ENCODE assay signal across 20 cellular contexts in the genomic region with DNA sequence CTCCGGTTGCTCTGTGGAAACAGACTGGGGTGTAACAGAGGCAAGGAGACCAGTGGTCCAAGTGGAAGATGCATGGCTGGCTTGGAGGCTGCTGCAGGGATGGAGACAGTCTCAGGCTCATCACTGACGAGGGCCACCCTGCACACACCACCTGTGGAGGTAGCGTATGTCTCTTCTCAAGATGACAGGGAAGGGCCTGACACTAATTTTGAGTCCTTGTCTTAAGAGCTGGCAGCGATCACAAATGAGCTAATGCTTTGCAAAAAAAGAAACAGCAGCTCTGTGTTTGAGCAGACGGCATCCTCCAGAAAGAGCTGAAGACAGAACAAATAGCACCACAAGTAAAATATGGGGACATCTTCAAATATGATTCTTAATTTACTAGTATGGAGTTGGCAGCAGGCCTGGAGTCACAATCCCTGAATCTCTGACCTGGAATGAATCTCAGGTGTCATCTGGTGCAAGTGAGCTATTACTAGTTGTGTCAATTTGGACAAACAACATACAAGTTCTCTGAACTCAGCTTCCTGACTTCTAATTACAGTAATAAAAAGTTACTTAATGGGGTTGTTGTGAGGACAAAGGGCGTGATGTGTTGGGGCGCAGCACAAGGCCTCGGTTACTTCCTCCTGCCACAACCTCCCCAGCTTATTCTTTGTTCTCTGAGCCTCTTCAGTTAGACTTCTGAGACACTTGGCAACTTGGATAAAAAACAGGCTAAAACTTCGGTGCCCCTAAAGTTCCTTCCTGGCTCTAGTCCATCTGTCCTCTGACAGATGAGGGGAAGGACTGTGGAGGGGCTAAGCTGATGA.
A peak's percentile ranks its signal among the peaks of the same experiment; 100 is the strongest.
DNase-seq lines count a peak whose midpoint lies in the region; ATAC-seq and TF ChIP-seq lines count a peak whose summit lies in the region.
"Had no signal": no experiment of that assay in that cellular context is flagged by ENCODE, and none has a peak within 500 bp of the region (broad histone marks: within the 10 kb centered on the region; RNA-seq: fewer than 3 reads in every experiment).

No MANE protein-coding gene starts in this region.

- intact Hi-C loops in colonic mucosa (cut with DNase I), result no loop called here

- H3K4me1 ChIP-seq in colonic mucosa (peaks cover 26% of the 10 kb centered on the region), muscle layer of duodenum (ENCODE audit: control insufficient read depth in 1 of 2, insufficient read depth in 2 of 2, low read length in 2 of 2) (peaks cover 4 to 27% of the 10 kb centered on the region in 2 donors)

- H3K9me3 ChIP-seq in colonic mucosa (no peaks in the 10 kb centered on the region), muscle layer of duodenum (ENCODE audit: control insufficient read depth in 1 of 2, low read length in 2 of 2) (no peaks in the 10 kb centered on the region)
- H3K9me3 ChIP-seq: tibial artery had no signal

- H3K27ac ChIP-seq in VCaP (peak overlapping the region; percentile 35; the same call in 1 of the 2 replicates), colonic mucosa (peak overlapping the region; percentile 38), muscle layer of duodenum (ENCODE audit: low read length) (peak overlapping the region; percentile 85), substantia nigra (ENCODE audit: low read depth, low read length, poor library complexity, severe bottlenecking) (peak overlapping the region; percentile 23)
- H3K27ac ChIP-seq: SK-N-MC, tibial artery had no signal

- H3K27me3 ChIP-seq in colonic mucosa (no peaks in the 10 kb centered on the region), muscle layer of duodenum (ENCODE audit: low read depth, low read length) (no peaks in the 10 kb centered on the region)
- H3K27me3 ChIP-seq: tibial artery had no signal

- H3K36me3 ChIP-seq in colonic mucosa (peaks cover 11% of the 10 kb centered on the region), muscle layer of duodenum (ENCODE audit: control insufficient read depth in 1 of 2, insufficient read depth in 2 of 2, low read length in 2 of 2) (peaks cover 39 to 60% of the 10 kb centered on the region in 2 donors)

- ATAC-seq in left lobe of liver, result no peak
- no peak for ATAC-seq in HG03135 (IDR thresholded peaks at IDR 0.05; ENCODE audit: unreplicated experiment)
- ATAC-seq: activated T-helper 17 cell treated with anti-CD3 and anti-CD28 coated beads, Interleukin-2, amount 50 U/mL, for 72 hours; T-helper 17 cell had no signal

- TF ChIP-seq CTCF in VCaP (conservative IDR thresholded peaks at IDR 0.05) (no peak), colonic mucosa (IDR thresholded peaks at IDR 0.05) (no peak)

- DNase-seq in colonic mucosa, result no peak
- peak in 3 of 49 donors; percentile 22 to 81 (median 47) for DNase-seq in substantia nigra (lab: John Stamatoyannopoulos, UW)
- no peak for DNase-seq in left lobe of liver (ENCODE audit: low spot score)
- DNase-seq in LoVo (ENCODE audit: low spot score), result no peak
- DNase-seq: activated CD4-positive, alpha-beta T cell treated with anti-CD3 and anti-CD28 coated beads, Interleukin-2, amount 10 ng/mL, durations not matched to agents 7 days and 5 days; activated naive CD8-positive, alpha-beta T cell treated with anti-CD3 and anti-CD28 coated beads for 36 hours; effector memory CD4-positive, alpha-beta T cell; H9; islet precursor cell; NCI-H1694; NCI-H526; stimulated activated CD4-positive, alpha-beta T cell treated with anti-CD3 and anti-CD28 coated beads, Interleukin-2, amount 100 ng/mL, for 48 hours; stimulated activated naive CD4-positive, alpha-beta T cell; T-helper 17 cell; tibial artery had no signal

- H3K9ac ChIP-seq in colonic mucosa (ENCODE audit: low read depth in 2 of 2, low read length in 2 of 2), result peak overlapping the region in 1 of 2 donors; percentile 82

- H3K4me3 ChIP-seq in colonic mucosa, result no peak overlapping the region
- H3K4me3 ChIP-seq in muscle layer of duodenum (ENCODE audit: low read depth in 1 of 2, low read length in 2 of 2), result no peak overlapping the region
- H3K4me3 ChIP-seq: SK-N-MC, tibial artery had no signal

Comparison
In these comparisons a context has a peak if more than half of its experiments do, and no peak if none do; other contexts are left out.
1. H3K27ac ChIP-seq: peak in every context shown above with its lines; median percentile 85 in muscle layer of duodenum; 38 in colonic mucosa; 35 in VCaP; 23 in substantia nigra.